ENCODE assay signal across 1 cellular context in the genomic region with DNA sequence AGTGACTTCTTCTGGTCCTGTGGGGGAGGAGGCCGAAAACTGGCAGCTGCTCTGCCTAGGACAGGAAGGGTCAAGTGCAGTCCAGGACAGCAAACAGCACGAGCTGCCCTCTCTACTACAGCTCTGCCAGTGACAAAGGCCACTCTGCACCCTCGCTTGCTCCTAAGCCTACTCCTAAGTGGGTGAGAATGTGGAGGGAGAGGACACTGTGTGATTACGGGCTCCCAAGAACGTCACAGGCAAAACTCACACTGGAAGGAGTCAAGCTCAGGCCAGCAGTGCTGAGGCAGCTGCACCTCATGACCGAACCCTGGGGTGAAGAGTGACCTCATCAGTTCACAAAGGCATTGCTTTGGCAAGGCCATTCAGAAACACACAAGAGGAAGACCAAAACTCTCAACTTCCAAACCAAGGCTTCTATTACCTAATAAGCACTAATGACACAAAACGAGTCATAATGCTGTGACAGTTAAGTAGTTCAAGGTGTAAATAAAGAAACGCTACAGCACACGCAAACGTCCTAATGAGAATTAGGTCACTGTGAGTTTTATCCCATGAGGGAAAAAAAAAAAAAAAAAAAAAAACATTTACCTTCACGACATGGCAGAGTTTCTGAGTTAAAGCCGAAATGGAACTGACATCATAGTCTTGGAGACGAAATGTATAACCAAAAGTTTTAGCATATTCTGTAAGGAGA.
A peak's percentile ranks its signal among the peaks of the same experiment; 100 is the strongest.
TF ChIP-seq lines count a peak whose summit lies in the region.

No MANE protein-coding gene starts in this region.

TF ChIP-seq in HepG2, 621 proteins besides CTCF, POLR2A, EP300 and RAD21 (continued from another document):
- TF ChIP-seq, protein P1, sequence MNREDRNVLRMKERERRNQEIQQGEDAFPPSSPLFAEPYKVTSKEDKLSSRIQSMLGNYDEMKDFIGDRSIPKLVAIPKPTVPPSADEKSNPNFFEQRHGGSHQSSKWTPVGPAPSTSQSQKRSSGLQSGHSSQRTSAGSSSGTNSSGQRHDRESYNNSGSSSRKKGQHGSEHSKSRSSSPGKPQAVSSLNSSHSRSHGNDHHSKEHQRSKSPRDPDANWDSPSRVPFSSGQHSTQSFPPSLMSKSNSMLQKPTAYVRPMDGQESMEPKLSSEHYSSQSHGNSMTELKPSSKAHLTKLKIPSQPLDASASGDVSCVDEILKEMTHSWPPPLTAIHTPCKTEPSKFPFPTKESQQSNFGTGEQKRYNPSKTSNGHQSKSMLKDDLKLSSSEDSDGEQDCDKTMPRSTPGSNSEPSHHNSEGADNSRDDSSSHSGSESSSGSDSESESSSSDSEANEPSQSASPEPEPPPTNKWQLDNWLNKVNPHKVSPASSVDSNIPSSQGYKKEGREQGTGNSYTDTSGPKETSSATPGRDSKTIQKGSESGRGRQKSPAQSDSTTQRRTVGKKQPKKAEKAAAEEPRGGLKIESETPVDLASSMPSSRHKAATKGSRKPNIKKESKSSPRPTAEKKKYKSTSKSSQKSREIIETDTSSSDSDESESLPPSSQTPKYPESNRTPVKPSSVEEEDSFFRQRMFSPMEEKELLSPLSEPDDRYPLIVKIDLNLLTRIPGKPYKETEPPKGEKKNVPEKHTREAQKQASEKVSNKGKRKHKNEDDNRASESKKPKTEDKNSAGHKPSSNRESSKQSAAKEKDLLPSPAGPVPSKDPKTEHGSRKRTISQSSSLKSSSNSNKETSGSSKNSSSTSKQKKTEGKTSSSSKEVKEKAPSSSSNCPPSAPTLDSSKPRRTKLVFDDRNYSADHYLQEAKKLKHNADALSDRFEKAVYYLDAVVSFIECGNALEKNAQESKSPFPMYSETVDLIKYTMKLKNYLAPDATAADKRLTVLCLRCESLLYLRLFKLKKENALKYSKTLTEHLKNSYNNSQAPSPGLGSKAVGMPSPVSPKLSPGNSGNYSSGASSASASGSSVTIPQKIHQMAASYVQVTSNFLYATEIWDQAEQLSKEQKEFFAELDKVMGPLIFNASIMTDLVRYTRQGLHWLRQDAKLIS (CRISPR knock-in tag; IDR thresholded peaks at IDR 0.05), result no peak
- TF ChIP-seq BHLHE40 (IDR thresholded peaks at IDR 0.05; ENCODE audit: low read length) (0 out of 2 replicates have a peak, but pooled peaks have one; percentile 18), ZNF230 (CRISPR knock-in tag; IDR thresholded peaks at IDR 0.05) (peak; percentile 65; the same call in 1 of the 2 replicates), CCDC6 (CRISPR knock-in tag; IDR thresholded peaks at IDR 0.05) (0 out of 2 replicates have a peak, but pooled peaks have one; percentile 7), MATR3 (CRISPR knock-in tag; IDR thresholded peaks at IDR 0.05) (no peak), SRSF4 (IDR thresholded peaks at IDR 0.05; ENCODE audit: low read depth, low read length, poor library complexity, severe bottlenecking) (no peak), MAFF (IDR thresholded peaks at IDR 0.05; ENCODE audit: low read depth, low read length) (peak; percentile 17; the same call in 1 of the 2 replicates), TBX2 (CRISPR knock-in tag; IDR thresholded peaks at IDR 0.05; ENCODE audit: borderline replicate concordance) (0 out of 2 replicates have a peak, but pooled peaks have one; percentile 13), NFKBIZ (CRISPR knock-in tag; IDR thresholded peaks at IDR 0.05) (0 out of 2 replicates have a peak, but pooled peaks have one; percentile 35), RBAK (CRISPR knock-in tag; IDR thresholded peaks at IDR 0.05) (0 out of 2 replicates have a peak, but pooled peaks have one; percentile 32), ERF (CRISPR knock-in tag; IDR thresholded peaks at IDR 0.05) (peak; percentile 17; the same call in 1 of the 2 replicates), ZNF431 (CRISPR knock-in tag; IDR thresholded peaks at IDR 0.05; ENCODE audit: borderline replicate concordance, low read depth) (no peak), ZBTB3 (CRISPR knock-in tag; IDR thresholded peaks at IDR 0.05; ENCODE audit: borderline replicate concordance, low read depth) (peak; percentile 60; the same call in 1 of the 2 replicates), NR2C2 (CRISPR knock-in tag; IDR thresholded peaks at IDR 0.05; ENCODE audit: borderline replicate concordance) (peak; percentile 58), ZNF557 (CRISPR knock-in tag; IDR thresholded peaks at IDR 0.05) (no peak), ZNF644 (CRISPR knock-in tag; IDR thresholded peaks at IDR 0.05; ENCODE audit: low read depth) (no peak), NFKB2 (CRISPR knock-in tag; IDR thresholded peaks at IDR 0.05; ENCODE audit: borderline replicate concordance) (peak; percentile 61; the same call in 1 of the 2 replicates), NCOA2 (CRISPR knock-in tag; IDR thresholded peaks at IDR 0.05) (no peak), RARA (CRISPR knock-in tag; IDR thresholded peaks at IDR 0.05) (peak; percentile 85), ZNF225 (CRISPR knock-in tag; IDR thresholded peaks at IDR 0.05) (0 out of 2 replicates have a peak, but pooled peaks have one; percentile 56), ZNF33A (CRISPR knock-in tag; IDR thresholded peaks at IDR 0.05; ENCODE audit: borderline replicate concordance) (no peak), ZFP1 (CRISPR knock-in tag; IDR thresholded peaks at IDR 0.05) (no peak), ZFP36 (IDR thresholded peaks at IDR 0.05; ENCODE audit: borderline replicate concordance, low read depth, low read length, partially characterized antibody) (no peak), SRY (CRISPR knock-in tag; IDR thresholded peaks at IDR 0.05) (peak; percentile 18; the same call in 1 of the 2 replicates), HIVEP1 (CRISPR knock-in tag; IDR thresholded peaks at IDR 0.05) (peak; percentile 33; the same call in 1 of the 2 replicates), CBX1 (IDR thresholded peaks at IDR 0.05; ENCODE audit: low read depth) (no peak), ZNF547 (CRISPR knock-in tag; IDR thresholded peaks at IDR 0.05) (no peak)
- TF ChIP-seq, protein P2, sequence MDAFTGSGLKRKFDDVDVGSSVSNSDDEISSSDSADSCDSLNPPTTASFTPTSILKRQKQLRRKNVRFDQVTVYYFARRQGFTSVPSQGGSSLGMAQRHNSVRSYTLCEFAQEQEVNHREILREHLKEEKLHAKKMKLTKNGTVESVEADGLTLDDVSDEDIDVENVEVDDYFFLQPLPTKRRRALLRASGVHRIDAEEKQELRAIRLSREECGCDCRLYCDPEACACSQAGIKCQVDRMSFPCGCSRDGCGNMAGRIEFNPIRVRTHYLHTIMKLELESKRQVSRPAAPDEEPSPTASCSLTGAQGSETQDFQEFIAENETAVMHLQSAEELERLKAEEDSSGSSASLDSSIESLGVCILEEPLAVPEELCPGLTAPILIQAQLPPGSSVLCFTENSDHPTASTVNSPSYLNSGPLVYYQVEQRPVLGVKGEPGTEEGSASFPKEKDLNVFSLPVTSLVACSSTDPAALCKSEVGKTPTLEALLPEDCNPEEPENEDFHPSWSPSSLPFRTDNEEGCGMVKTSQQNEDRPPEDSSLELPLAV (CRISPR knock-in tag; conservative IDR thresholded peaks at IDR 0.05; ENCODE audit: low read depth), result no peak
- TF ChIP-seq, protein P3, sequence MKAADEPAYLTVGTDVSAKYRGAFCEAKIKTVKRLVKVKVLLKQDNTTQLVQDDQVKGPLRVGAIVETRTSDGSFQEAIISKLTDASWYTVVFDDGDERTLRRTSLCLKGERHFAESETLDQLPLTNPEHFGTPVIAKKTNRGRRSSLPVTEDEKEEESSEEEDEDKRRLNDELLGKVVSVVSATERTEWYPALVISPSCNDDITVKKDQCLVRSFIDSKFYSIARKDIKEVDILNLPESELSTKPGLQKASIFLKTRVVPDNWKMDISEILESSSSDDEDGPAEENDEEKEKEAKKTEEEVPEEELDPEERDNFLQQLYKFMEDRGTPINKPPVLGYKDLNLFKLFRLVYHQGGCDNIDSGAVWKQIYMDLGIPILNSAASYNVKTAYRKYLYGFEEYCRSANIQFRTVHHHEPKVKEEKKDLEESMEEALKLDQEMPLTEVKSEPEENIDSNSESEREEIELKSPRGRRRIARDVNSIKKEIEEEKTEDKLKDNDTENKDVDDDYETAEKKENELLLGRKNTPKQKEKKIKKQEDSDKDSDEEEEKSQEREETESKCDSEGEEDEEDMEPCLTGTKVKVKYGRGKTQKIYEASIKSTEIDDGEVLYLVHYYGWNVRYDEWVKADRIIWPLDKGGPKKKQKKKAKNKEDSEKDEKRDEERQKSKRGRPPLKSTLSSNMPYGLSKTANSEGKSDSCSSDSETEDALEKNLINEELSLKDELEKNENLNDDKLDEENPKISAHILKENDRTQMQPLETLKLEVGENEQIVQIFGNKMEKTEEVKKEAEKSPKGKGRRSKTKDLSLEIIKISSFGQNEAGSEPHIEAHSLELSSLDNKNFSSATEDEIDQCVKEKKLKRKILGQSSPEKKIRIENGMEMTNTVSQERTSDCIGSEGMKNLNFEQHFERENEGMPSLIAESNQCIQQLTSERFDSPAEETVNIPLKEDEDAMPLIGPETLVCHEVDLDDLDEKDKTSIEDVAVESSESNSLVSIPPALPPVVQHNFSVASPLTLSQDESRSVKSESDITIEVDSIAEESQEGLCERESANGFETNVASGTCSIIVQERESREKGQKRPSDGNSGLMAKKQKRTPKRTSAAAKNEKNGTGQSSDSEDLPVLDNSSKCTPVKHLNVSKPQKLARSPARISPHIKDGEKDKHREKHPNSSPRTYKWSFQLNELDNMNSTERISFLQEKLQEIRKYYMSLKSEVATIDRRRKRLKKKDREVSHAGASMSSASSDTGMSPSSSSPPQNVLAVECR (CRISPR knock-in tag; IDR thresholded peaks at IDR 0.05; ENCODE audit: borderline replicate concordance), result peak; percentile 29
- TF ChIP-seq, protein P4, sequence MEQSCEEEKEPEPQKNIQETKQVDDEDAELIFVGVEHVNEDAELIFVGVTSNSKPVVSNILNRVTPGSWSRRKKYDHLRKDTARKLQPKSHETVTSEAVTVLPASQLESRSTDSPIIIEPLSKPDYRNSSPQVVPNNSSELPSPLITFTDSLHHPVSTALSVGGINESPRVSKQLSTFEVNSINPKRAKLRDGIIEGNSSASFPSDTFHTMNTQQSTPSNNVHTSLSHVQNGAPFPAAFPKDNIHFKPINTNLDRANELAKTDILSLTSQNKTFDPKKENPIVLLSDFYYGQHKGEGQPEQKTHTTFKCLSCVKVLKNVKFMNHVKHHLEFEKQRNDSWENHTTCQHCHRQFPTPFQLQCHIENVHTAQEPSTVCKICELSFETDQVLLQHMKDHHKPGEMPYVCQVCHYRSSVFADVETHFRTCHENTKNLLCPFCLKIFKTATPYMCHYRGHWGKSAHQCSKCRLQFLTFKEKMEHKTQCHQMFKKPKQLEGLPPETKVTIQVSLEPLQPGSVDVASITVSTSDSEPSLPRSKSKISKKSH (CRISPR knock-in tag; IDR thresholded peaks at IDR 0.05; ENCODE audit: borderline replicate concordance), result 0 out of 2 replicates have a peak, but pooled peaks have one; percentile 0
- TF ChIP-seq, protein P5, sequence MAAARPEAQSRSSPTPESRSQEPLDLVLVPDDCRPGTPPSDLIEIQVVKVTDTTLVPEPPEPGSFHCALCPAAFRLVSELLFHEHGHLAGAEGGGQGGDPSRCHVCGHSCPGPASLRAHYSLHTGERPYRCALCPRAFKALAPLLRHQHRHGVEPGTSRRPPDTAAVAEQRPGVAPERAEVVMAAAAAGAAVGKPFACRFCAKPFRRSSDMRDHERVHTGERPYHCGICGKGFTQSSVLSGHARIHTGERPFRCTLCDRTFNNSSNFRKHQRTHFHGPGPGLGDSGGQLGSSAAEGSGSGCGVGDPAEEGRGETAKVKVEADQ (CRISPR knock-in tag; IDR thresholded peaks at IDR 0.05; ENCODE audit: borderline replicate concordance), result no peak
- TF ChIP-seq, protein P6, sequence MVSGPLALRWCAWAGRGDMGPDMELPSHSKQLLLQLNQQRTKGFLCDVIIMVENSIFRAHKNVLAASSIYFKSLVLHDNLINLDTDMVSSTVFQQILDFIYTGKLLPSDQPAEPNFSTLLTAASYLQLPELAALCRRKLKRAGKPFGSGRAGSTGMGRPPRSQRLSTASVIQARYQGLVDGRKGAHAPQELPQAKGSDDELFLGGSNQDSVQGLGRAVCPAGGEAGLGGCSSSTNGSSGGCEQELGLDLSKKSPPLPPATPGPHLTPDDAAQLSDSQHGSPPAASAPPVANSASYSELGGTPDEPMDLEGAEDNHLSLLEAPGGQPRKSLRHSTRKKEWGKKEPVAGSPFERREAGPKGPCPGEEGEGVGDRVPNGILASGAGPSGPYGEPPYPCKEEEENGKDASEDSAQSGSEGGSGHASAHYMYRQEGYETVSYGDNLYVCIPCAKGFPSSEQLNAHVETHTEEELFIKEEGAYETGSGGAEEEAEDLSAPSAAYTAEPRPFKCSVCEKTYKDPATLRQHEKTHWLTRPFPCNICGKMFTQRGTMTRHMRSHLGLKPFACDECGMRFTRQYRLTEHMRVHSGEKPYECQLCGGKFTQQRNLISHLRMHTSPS (CRISPR knock-in tag; IDR thresholded peaks at IDR 0.05; ENCODE audit: low read depth), result peak; percentile 79
- TF ChIP-seq, protein P7, sequence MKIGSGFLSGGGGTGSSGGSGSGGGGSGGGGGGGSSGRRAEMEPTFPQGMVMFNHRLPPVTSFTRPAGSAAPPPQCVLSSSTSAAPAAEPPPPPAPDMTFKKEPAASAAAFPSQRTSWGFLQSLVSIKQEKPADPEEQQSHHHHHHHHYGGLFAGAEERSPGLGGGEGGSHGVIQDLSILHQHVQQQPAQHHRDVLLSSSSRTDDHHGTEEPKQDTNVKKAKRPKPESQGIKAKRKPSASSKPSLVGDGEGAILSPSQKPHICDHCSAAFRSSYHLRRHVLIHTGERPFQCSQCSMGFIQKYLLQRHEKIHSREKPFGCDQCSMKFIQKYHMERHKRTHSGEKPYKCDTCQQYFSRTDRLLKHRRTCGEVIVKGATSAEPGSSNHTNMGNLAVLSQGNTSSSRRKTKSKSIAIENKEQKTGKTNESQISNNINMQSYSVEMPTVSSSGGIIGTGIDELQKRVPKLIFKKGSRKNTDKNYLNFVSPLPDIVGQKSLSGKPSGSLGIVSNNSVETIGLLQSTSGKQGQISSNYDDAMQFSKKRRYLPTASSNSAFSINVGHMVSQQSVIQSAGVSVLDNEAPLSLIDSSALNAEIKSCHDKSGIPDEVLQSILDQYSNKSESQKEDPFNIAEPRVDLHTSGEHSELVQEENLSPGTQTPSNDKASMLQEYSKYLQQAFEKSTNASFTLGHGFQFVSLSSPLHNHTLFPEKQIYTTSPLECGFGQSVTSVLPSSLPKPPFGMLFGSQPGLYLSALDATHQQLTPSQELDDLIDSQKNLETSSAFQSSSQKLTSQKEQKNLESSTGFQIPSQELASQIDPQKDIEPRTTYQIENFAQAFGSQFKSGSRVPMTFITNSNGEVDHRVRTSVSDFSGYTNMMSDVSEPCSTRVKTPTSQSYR (CRISPR knock-in tag; IDR thresholded peaks at IDR 0.05; ENCODE audit: borderline replicate concordance), result peak; percentile 57; the same call in 1 of the 2 replicates
- TF ChIP-seq, protein P8, sequence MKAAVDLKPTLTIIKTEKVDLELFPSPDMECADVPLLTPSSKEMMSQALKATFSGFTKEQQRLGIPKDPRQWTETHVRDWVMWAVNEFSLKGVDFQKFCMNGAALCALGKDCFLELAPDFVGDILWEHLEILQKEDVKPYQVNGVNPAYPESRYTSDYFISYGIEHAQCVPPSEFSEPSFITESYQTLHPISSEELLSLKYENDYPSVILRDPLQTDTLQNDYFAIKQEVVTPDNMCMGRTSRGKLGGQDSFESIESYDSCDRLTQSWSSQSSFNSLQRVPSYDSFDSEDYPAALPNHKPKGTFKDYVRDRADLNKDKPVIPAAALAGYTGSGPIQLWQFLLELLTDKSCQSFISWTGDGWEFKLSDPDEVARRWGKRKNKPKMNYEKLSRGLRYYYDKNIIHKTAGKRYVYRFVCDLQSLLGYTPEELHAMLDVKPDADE (CRISPR knock-in tag; IDR thresholded peaks at IDR 0.05), result no peak
- TF ChIP-seq, protein P9, sequence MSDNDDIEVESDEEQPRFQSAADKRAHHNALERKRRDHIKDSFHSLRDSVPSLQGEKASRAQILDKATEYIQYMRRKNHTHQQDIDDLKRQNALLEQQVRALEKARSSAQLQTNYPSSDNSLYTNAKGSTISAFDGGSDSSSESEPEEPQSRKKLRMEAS (IDR thresholded peaks at IDR 0.05), result peak; percentile 47
